In the genomic region with DNA sequence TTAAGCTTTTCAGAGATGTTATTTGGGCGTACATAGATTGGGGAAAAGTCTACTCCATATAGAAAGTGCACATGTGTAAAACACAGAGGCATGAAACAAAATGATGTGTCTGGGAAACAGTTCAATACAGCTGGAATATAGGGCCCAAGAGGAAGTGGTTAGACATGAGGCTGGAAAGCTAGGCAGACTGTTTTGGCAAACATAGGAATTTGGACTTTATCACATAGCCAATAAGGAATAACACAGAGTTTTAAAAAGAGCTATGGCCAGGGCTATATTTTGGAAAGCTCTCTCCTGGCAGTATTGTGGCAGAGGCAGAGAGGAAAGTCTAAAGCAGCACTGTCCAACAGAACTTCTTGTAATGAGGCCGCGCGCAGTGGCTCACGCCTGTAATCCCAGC, we compare ENCODE assay signal across 17 cellular contexts. TPM values are rescaled to one million over a fixed set of nuclear protein-coding genes. Genes with fewer than 3 reads are reported as not detected.
DNase-seq lines count a peak whose midpoint lies in the region; ATAC-seq and TF ChIP-seq lines count a peak whose summit lies in the region.
"Had no signal": no experiment of that assay in that cellular context is flagged by ENCODE, and none has a peak within 500 bp of the region (broad histone marks: within the 10 kb centered on the region; RNA-seq: fewer than 3 reads in every experiment).

No MANE protein-coding gene starts in this region.

- no peaks in the 10 kb centered on the region for H3K9me3 ChIP-seq in liver (ENCODE audit: control insufficient read depth in 4 of 4, low read length in 3 of 4)
- no peaks in the 10 kb centered on the region for H3K9me3 ChIP-seq in vagina
- no peaks in the 10 kb centered on the region for H3K9me3 ChIP-seq in esophagus squamous epithelium
- no peaks in the 10 kb centered on the region for H3K9me3 ChIP-seq in upper lobe of right lung

- CTCF ChIA-PET in activated CD8-positive, alpha-beta T cell treated with anti-CD3 and anti-CD28 coated beads, Interleukin-2, amount 10 ng/mL, durations not matched to agents 7 days and 5 days (lab: Charles Lee) = interaction anchor here (1.3 to 15.9 kb wide), 7 partner anchors 10 to 128 kb away, joined by 5 to 442 read pairs (median 57); a partner anchor contains a TSS

- peak overlapping the region; percentile 33 for H3K4me3 Mint-ChIP-seq in stimulated activated naive CD8-positive, alpha-beta T cell treated with anti-CD3 and anti-CD28 coated beads, Interleukin-15, Interleukin-2, amounts not matched to agents 100 ng/mL and 50 ng/mL, for 24 hours
- H3K4me3 Mint-ChIP-seq in activated CD8-positive, alpha-beta T cell treated with anti-CD3 and anti-CD28 coated beads, Interleukin-2, amount 10 ng/mL, durations not matched to agents 7 days and 5 days = no peak overlapping the region

- H3K36me3 ChIP-seq in liver (ENCODE audit: control insufficient read depth in 4 of 4, insufficient read depth in 3 of 4, low read depth in 1 of 4, low read length in 3 of 4) = no peaks in the 10 kb centered on the region
- no peaks in the 10 kb centered on the region for H3K36me3 ChIP-seq in vagina
- H3K36me3 ChIP-seq in esophagus squamous epithelium = no peaks in the 10 kb centered on the region
- H3K36me3 ChIP-seq in upper lobe of right lung = no peaks in the 10 kb centered on the region

- WGBS in liver = 70% methylated on average over 5 of the region's 5 CpGs
- 95 to 98% methylated on average over 5 of the region's 5 CpGs for WGBS in esophagus squamous epithelium, 2 donors

- POLR2A ChIA-PET in activated CD8-positive, alpha-beta T cell treated with anti-CD3 and anti-CD28 coated beads, Interleukin-2, amount 10 ng/mL, durations not matched to agents 7 days and 5 days (lab: Charles Lee) = interaction anchor here (0.6 to 10.6 kb wide), 5 partner anchors 13 to 127 kb away, joined by 3 to 307 read pairs (median 3); a partner anchor contains a TSS

- H3K27me3 ChIP-seq in liver (ENCODE audit: control insufficient read depth in 4 of 4, insufficient read depth in 4 of 4, low read length in 3 of 4) (no peaks in the 10 kb centered on the region), vagina (no peaks in the 10 kb centered on the region), esophagus squamous epithelium (no peaks in the 10 kb centered on the region), upper lobe of right lung (no peaks in the 10 kb centered on the region)

- H3K4me1 Mint-ChIP-seq in stimulated activated naive CD8-positive, alpha-beta T cell treated with anti-CD3 and anti-CD28 coated beads, Interleukin-15, Interleukin-2, amounts not matched to agents 100 ng/mL and 50 ng/mL, for 24 hours (ENCODE audit: low read depth) = peaks cover 64% of the 10 kb centered on the region
- peaks cover 37% of the 10 kb centered on the region for H3K4me1 Mint-ChIP-seq in activated CD8-positive, alpha-beta T cell treated with anti-CD3 and anti-CD28 coated beads, Interleukin-2, amount 10 ng/mL, durations not matched to agents 7 days and 5 days (ENCODE audit: low read depth)

- H3K27ac ChIP-seq in liver (ENCODE audit: low read depth in 1 of 2, low read length in 2 of 2) (no peak overlapping the region), vagina (peak overlapping the region; percentile 100), esophagus squamous epithelium (no peak overlapping the region), upper lobe of right lung (no peak overlapping the region)

- intact Hi-C loops in vagina (cut with DNase I) (no loop called here), esophagus squamous epithelium (cut with DNase I) (no loop called here), upper lobe of right lung (cut with DNase I) (no loop called here)

- no peak for ATAC-seq in stimulated activated naive CD8-positive, alpha-beta T cell treated with anti-CD3 and anti-CD28 coated beads, Interleukin-15, Interleukin-2, amounts not matched to agents 100 U/mL and 50 U/mL, for 24 hours
- ATAC-seq in activated CD8-positive, alpha-beta T cell treated with anti-CD3 and anti-CD28 coated beads, Interleukin-2, amount 10 ng/mL, durations not matched to agents 7 days and 5 days = no peak
- no peak for ATAC-seq in upper lobe of right lung

- no peaks in the 10 kb centered on the region for H3K9me3 Mint-ChIP-seq in stimulated activated naive CD8-positive, alpha-beta T cell treated with anti-CD3 and anti-CD28 coated beads, Interleukin-15, Interleukin-2, amounts not matched to agents 100 ng/mL and 50 ng/mL, for 24 hours
- no peaks in the 10 kb centered on the region for H3K9me3 Mint-ChIP-seq in activated CD8-positive, alpha-beta T cell treated with anti-CD3 and anti-CD28 coated beads, Interleukin-2, amount 10 ng/mL, durations not matched to agents 7 days and 5 days (ENCODE audit: insufficient read depth)

- H3K4me3 ChIP-seq in liver (ENCODE audit: low read depth in 1 of 3, low read length in 3 of 3) (no peak overlapping the region), vagina (no peak overlapping the region), esophagus squamous epithelium (no peak overlapping the region), upper lobe of right lung (no peak overlapping the region)

- TF ChIP-seq CTCF in liver (IDR thresholded peaks at IDR 0.05; ENCODE audit: low read depth, low read length, missing input control) (no peak), vagina (IDR thresholded peaks at IDR 0.05) (no peak), esophagus squamous epithelium (IDR thresholded peaks at IDR 0.05) (no peak), upper lobe of right lung (IDR thresholded peaks at IDR 0.05) (no peak)

- DNase-seq in stimulated activated naive CD8-positive, alpha-beta T cell treated with anti-CD3 and anti-CD28 coated beads, Interleukin-15, Interleukin-2, amounts not matched to agents 100 U/mL and 50 U/mL, for 24 hours = no peak
- peak; percentile 16 for DNase-seq in activated CD8-positive, alpha-beta T cell treated with anti-CD3 and anti-CD28 coated beads, Interleukin-2, amount 10 ng/mL, durations not matched to agents 7 days and 5 days
- DNase-seq in vagina (ENCODE audit: extremely low spot score in 2 of 2) (no peak), midbrain (lab: John Stamatoyannopoulos, UW) (no peak), esophagus squamous epithelium (lab: John Stamatoyannopoulos, UW) (no peak), upper lobe of right lung (no peak)
- DNase-seq: activated effector memory CD4-positive, alpha-beta T cell treated with Interleukin-2 at 50 U/mL for 16 hours; C1 segment of cervical spinal cord; central memory CD4-positive, alpha-beta T cell; NCI-H1436; NCI-H524 treated with DMSO at 0.1 percent for 48 hours; RPMI8226; stimulated activated naive CD4-positive, alpha-beta T cell had no signal

- H3K36me3 Mint-ChIP-seq in stimulated activated naive CD8-positive, alpha-beta T cell treated with anti-CD3 and anti-CD28 coated beads, Interleukin-15, Interleukin-2, amounts not matched to agents 100 ng/mL and 50 ng/mL, for 24 hours (ENCODE audit: low read depth) = peaks cover 18% of the 10 kb centered on the region
- H3K36me3 Mint-ChIP-seq in activated CD8-positive, alpha-beta T cell treated with anti-CD3 and anti-CD28 coated beads, Interleukin-2, amount 10 ng/mL, durations not matched to agents 7 days and 5 days (ENCODE audit: low read depth) = peaks cover 18% of the 10 kb centered on the region

- no peak overlapping the region for H3K9ac ChIP-seq in liver (ENCODE audit: low read depth in 1 of 2, low read length in 2 of 2)

- H3K4me1 ChIP-seq in liver (ENCODE audit: control insufficient read depth in 4 of 4, insufficient read depth in 4 of 4, low read length in 3 of 4) = peaks cover 0 to 26% (median 12%) of the 10 kb centered on the region in 4 donors
- peaks cover 24% of the 10 kb centered on the region for H3K4me1 ChIP-seq in vagina
- H3K4me1 ChIP-seq in esophagus squamous epithelium = peaks cover 4 to 45% (median 15%) of the 10 kb centered on the region in 3 donors
- H3K4me1 ChIP-seq in upper lobe of right lung = peaks cover 17% of the 10 kb centered on the region

- TF ChIP-seq RAD21 in liver (IDR thresholded peaks at IDR 0.05) = no peak

- TF ChIP-seq POLR2A in vagina (IDR thresholded peaks at IDR 0.05) (no peak), esophagus squamous epithelium (IDR thresholded peaks at IDR 0.05) (no peak)

- H3K27ac Mint-ChIP-seq in stimulated activated naive CD8-positive, alpha-beta T cell treated with anti-CD3 and anti-CD28 coated beads, Interleukin-15, Interleukin-2, amounts not matched to agents 100 ng/mL and 50 ng/mL, for 24 hours = peak overlapping the region; percentile 56
- no peak overlapping the region for H3K27ac Mint-ChIP-seq in activated CD8-positive, alpha-beta T cell treated with anti-CD3 and anti-CD28 coated beads, Interleukin-2, amount 10 ng/mL, durations not matched to agents 7 days and 5 days

- no peaks in the 10 kb centered on the region for H3K27me3 Mint-ChIP-seq in stimulated activated naive CD8-positive, alpha-beta T cell treated with anti-CD3 and anti-CD28 coated beads, Interleukin-15, Interleukin-2, amounts not matched to agents 100 ng/mL and 50 ng/mL, for 24 hours
- H3K27me3 Mint-ChIP-seq in activated CD8-positive, alpha-beta T cell treated with anti-CD3 and anti-CD28 coated beads, Interleukin-2, amount 10 ng/mL, durations not matched to agents 7 days and 5 days (ENCODE audit: low read depth) = no peaks in the 10 kb centered on the region

TF ChIP-seq in liver, 16 proteins besides CTCF, POLR2A, EP300 and RAD21 (continues in another document):
- peak; percentile 42 to 50 for TF ChIP-seq HNF4A (conservative IDR thresholded peaks at IDR 0.05)

RNA-seq across cellular contexts. Expression of a gene that starts 2.5 kb away (rescaled TPM):
- 100 to 1,000 TPM; 299 to 313 TPM for total RNA-seq in activated CD8-positive, alpha-beta T cell treated with anti-CD3 and anti-CD28 coated beads, Interleukin-2, amount 10 ng/mL, durations not matched to agents 7 days and 5 days
- total RNA-seq in liver (100 to 1,000 TPM in 1 of 2 donors, 10 to 100 TPM in 1; 46.0 to 100 TPM), vagina (125 TPM), esophagus squamous epithelium (100 to 1,000 TPM; 110 to 152 (median 132) TPM), upper lobe of right lung (155 TPM)
- polyA plus RNA-seq in liver = 10 to 100 TPM; 29.8 to 54.4 TPM

RNA-seq across cellular contexts. Expression of a gene that starts 13.0 kb away (rescaled TPM):
- 10 to 100 TPM; 28.6 to 30.5 TPM for total RNA-seq in activated CD8-positive, alpha-beta T cell treated with anti-CD3 and anti-CD28 coated beads, Interleukin-2, amount 10 ng/mL, durations not matched to agents 7 days and 5 days
- total RNA-seq in liver (1 to 10 TPM; 6.2 to 7.8 TPM), vagina (27.7 TPM), esophagus squamous epithelium (10 to 100 TPM in 2 of 4 donors, 1 to 10 TPM in 2; 4.7 to 36.4 (median 12.6) TPM), upper lobe of right lung (197 TPM)
- 10 to 100 TPM in 1 of 2 donors, 1 to 10 TPM in 1; 10.0 to 15.1 TPM for polyA plus RNA-seq in liver

RNA-seq across cellular contexts. Expression of a gene that starts 25.1 kb away (rescaled TPM):
- total RNA-seq in activated CD8-positive, alpha-beta T cell treated with anti-CD3 and anti-CD28 coated beads, Interleukin-2, amount 10 ng/mL, durations not matched to agents 7 days and 5 days = 10 to 100 TPM; 14.4 to 14.7 TPM
- total RNA-seq in liver = 10 to 100 TPM in 1 of 2 donors, 1 to 10 TPM in 1; 8.1 to 13.1 TPM
- polyA plus RNA-seq in liver = 1 to 10 TPM; 2.8 to 7.3 TPM
- 10.3 TPM for total RNA-seq in vagina
- 10 to 100 TPM in 2 of 4 donors, 1 to 10 TPM in 2; 3.4 to 24.8 (median 9.2) TPM for total RNA-seq in esophagus squamous epithelium
- 140 TPM for total RNA-seq in upper lobe of right lung
- total RNA-seq: lung microvascular endothelial cell had no signal

RNA-seq across cellular contexts. Expression of a gene that starts 43.5 kb away (rescaled TPM):
- 1 to 10 TPM; 3.3 to 4.2 TPM for total RNA-seq in activated CD8-positive, alpha-beta T cell treated with anti-CD3 and anti-CD28 coated beads, Interleukin-2, amount 10 ng/mL, durations not matched to agents 7 days and 5 days
- total RNA-seq in liver = 1 to 10 TPM; 1.3 to 3.0 TPM
- 1 to 10 TPM in 1 of 2 donors, under 1 TPM in 1; 0.69 to 1.9 TPM for polyA plus RNA-seq in liver
- total RNA-seq in vagina = 30.2 TPM
- total RNA-seq in esophagus squamous epithelium = 1 to 10 TPM in 2 of 4 donors, under 1 TPM in 2; 0.61 to 9.7 (median 1.6) TPM
- 25.2 TPM for total RNA-seq in upper lobe of right lung
- total RNA-seq: HT1080, lung microvascular endothelial cell had no signal
